8 cellular contexts compared by ENCODE assay signal in genomic region chr1:155273134-155273982, GRCh38. TPM values are rescaled to one million over a fixed set of nuclear protein-coding genes. Genes with fewer than 3 reads are reported as not detected.
DNase-seq lines count a peak whose midpoint lies in the region; ATAC-seq and TF ChIP-seq lines count a peak whose summit lies in the region.

CLK2 (minus strand) TSS chr1:155273504; CDS start chr1:155270977, 2,527 bp downstream.

- CTCF ChIA-PET in CD4-positive, alpha-beta memory T cell (lab: Charles Lee; ENCODE audit: partially characterized antibody) = interaction anchor here (0.5 to 5.2 kb wide), 9 partner anchors 10 to 1053 kb away, joined by 3 to 44 read pairs (median 4); partner anchors contain the start of genes RUSC1 and SCAMP3
- CTCF ChIA-PET in activated CD8-positive, alpha-beta T cell treated with anti-CD3 and anti-CD28 coated beads, Interleukin-2, amount 10 ng/mL, durations not matched to agents 7 days and 5 days (lab: Charles Lee) = interaction anchor here (0.9 to 6.1 kb wide), 8 partner anchors 12 to 189 kb away, joined by 3 to 52 read pairs (median 4); partner anchors contain the start of genes ENTREP3, RUSC1 and SCAMP3

- H3K9me3 ChIP-seq in CD4-positive, alpha-beta memory T cell (ENCODE audit: control insufficient read depth in 1 of 2, low read length in 2 of 2) = no peaks in the 10 kb centered on the region
- H3K9me3 ChIP-seq in lower lobe of right lung = no peaks in the 10 kb centered on the region

- ATAC-seq in GM19467 (IDR thresholded peaks at IDR 0.05; ENCODE audit: unreplicated experiment) (peak; percentile 60), lower lobe of right lung (peak; percentile 94 to 95)
- ATAC-seq in activated CD8-positive, alpha-beta T cell treated with anti-CD3 and anti-CD28 coated beads, Interleukin-2, amount 10 ng/mL, durations not matched to agents 7 days and 5 days = peak; percentile 85

- peaks cover 27 to 53% (median 39%) of the 10 kb centered on the region in 4 donors for H3K4me1 Mint-ChIP-seq in CD4-positive, alpha-beta memory T cell
- H3K4me1 Mint-ChIP-seq in activated CD8-positive, alpha-beta T cell treated with anti-CD3 and anti-CD28 coated beads, Interleukin-2, amount 10 ng/mL, durations not matched to agents 7 days and 5 days (ENCODE audit: low read depth) = peaks cover 48% of the 10 kb centered on the region

- H3K27me3 ChIP-seq in CD4-positive, alpha-beta memory T cell (ENCODE audit: insufficient read depth, low read length) = no peaks in the 10 kb centered on the region
- no peaks in the 10 kb centered on the region for H3K27me3 ChIP-seq in lower lobe of right lung (ENCODE audit: low read depth)

- H3K27ac Mint-ChIP-seq in CD4-positive, alpha-beta memory T cell = peak within 1 kb of the TSS; percentile 93 to 99 (median 96)
- peak within 1 kb of the TSS; percentile 96 for H3K27ac Mint-ChIP-seq in activated CD8-positive, alpha-beta T cell treated with anti-CD3 and anti-CD28 coated beads, Interleukin-2, amount 10 ng/mL, durations not matched to agents 7 days and 5 days

- H3K36me3 ChIP-seq in CD4-positive, alpha-beta memory T cell (ENCODE audit: insufficient read depth, low read length) = peaks cover 24% of the 10 kb centered on the region
- peaks cover 36% of the 10 kb centered on the region for H3K36me3 ChIP-seq in lower lobe of right lung

- H3K4me1 ChIP-seq in CD4-positive, alpha-beta memory T cell (ENCODE audit: insufficient read depth, low read length) = peaks cover 40% of the 10 kb centered on the region
- H3K4me1 ChIP-seq in lower lobe of right lung = peaks cover 42% of the 10 kb centered on the region

- peak within 1 kb of the TSS; percentile 62 to 64 for H3K4me3 ChIP-seq in CD4-positive, alpha-beta memory T cell (ENCODE audit: low read length in 2 of 2)
- H3K4me3 ChIP-seq in lower lobe of right lung = peak within 1 kb of the TSS; percentile 83

- intact Hi-C loops in CD4-positive, alpha-beta memory T cell (cut with micrococcal nuclease) = loop anchor here (1.0 to 10.0 kb wide), 6 partner anchors 11 to 291 kb away; partner anchors contain the start of genes ASH1L, ENTREP3, FDPS and SCAMP3
- intact Hi-C loops in lower lobe of right lung (cut with DNase I) = no loop called here

- POLR2A ChIA-PET in CD4-positive, alpha-beta memory T cell (lab: Charles Lee; ENCODE audit: partially characterized antibody) = interaction anchor here (0.7 to 5.8 kb wide), 18 partner anchors 10 to 586 kb away, joined by 3 to 53 read pairs (median 4); partner anchors contain the start of genes ENTREP3, FDPS, SCAMP3 and SYT11
- POLR2A ChIA-PET in activated CD8-positive, alpha-beta T cell treated with anti-CD3 and anti-CD28 coated beads, Interleukin-2, amount 10 ng/mL, durations not matched to agents 7 days and 5 days (lab: Charles Lee) = interaction anchor here (0.5 to 3.1 kb wide), 15 partner anchors 9 to 301 kb away, joined by 3 to 21 read pairs (median 4); partner anchors contain the start of genes ENTREP3, FDPS, RUSC1 and SCAMP3

- H3K27me3 Mint-ChIP-seq in CD4-positive, alpha-beta memory T cell = no peaks in the 10 kb centered on the region
- no peaks in the 10 kb centered on the region for H3K27me3 Mint-ChIP-seq in activated CD8-positive, alpha-beta T cell treated with anti-CD3 and anti-CD28 coated beads, Interleukin-2, amount 10 ng/mL, durations not matched to agents 7 days and 5 days (ENCODE audit: low read depth)

- TF ChIP-seq CTCF in lower lobe of right lung (IDR thresholded peaks at IDR 0.05) = no peak

- H3K4me3 Mint-ChIP-seq in CD4-positive, alpha-beta memory T cell = peak within 1 kb of the TSS; percentile 91 to 100 (median 98)
- H3K4me3 Mint-ChIP-seq in activated CD8-positive, alpha-beta T cell treated with anti-CD3 and anti-CD28 coated beads, Interleukin-2, amount 10 ng/mL, durations not matched to agents 7 days and 5 days = peak within 1 kb of the TSS; percentile 91

- peak; percentile 90 to 95 (median 93) for DNase-seq in CD4-positive, alpha-beta memory T cell
- DNase-seq in HS-5 (ENCODE audit: low read depth) (peak; percentile 50), NK-92 (lab: John Stamatoyannopoulos, UW; ENCODE audit: unreplicated experiment) (peak; percentile 30), ecto neural progenitor cell (ENCODE audit: low spot score) (peak; percentile 98), lower lobe of right lung (peak; percentile 98)
- peak; percentile 97 for DNase-seq in activated CD8-positive, alpha-beta T cell treated with anti-CD3 and anti-CD28 coated beads, Interleukin-2, amount 10 ng/mL, durations not matched to agents 7 days and 5 days
- peak; percentile 91 to 98 (median 94) for DNase-seq in stimulated activated CD4-positive, alpha-beta T cell treated with anti-CD3 and anti-CD28 coated beads, TNF-alpha, amount 100 ng/mL, for 24 hours (ENCODE audit: low read depth in 3 of 3)

- H3K27ac ChIP-seq in CD4-positive, alpha-beta memory T cell (ENCODE audit: low read depth, low read length) = peak within 1 kb of the TSS; percentile 53
- H3K27ac ChIP-seq in lower lobe of right lung = peak within 1 kb of the TSS; percentile 92

- peaks cover 0 to 2% (median 0%) of the 10 kb centered on the region in 8 donors for H3K9me3 Mint-ChIP-seq in CD4-positive, alpha-beta memory T cell
- H3K9me3 Mint-ChIP-seq in activated CD8-positive, alpha-beta T cell treated with anti-CD3 and anti-CD28 coated beads, Interleukin-2, amount 10 ng/mL, durations not matched to agents 7 days and 5 days (ENCODE audit: insufficient read depth) = no peaks in the 10 kb centered on the region

- peaks cover 16 to 40% of the 10 kb centered on the region in 2 donors for H3K36me3 Mint-ChIP-seq in CD4-positive, alpha-beta memory T cell
- H3K36me3 Mint-ChIP-seq in activated CD8-positive, alpha-beta T cell treated with anti-CD3 and anti-CD28 coated beads, Interleukin-2, amount 10 ng/mL, durations not matched to agents 7 days and 5 days (ENCODE audit: low read depth) = peaks cover 38% of the 10 kb centered on the region

RNA-seq across cellular contexts. Expression of gene CLK2, which starts in this region (rescaled TPM):
- total RNA-seq in CD4-positive, alpha-beta memory T cell = 100 to 1,000 TPM; 123 to 126 TPM
- polyA plus RNA-seq in CD4-positive, alpha-beta memory T cell = 10 to 100 TPM; 11.4 to 21.5 TPM
- total RNA-seq in activated CD8-positive, alpha-beta T cell treated with anti-CD3 and anti-CD28 coated beads, Interleukin-2, amount 10 ng/mL, durations not matched to agents 7 days and 5 days = 100 to 1,000 TPM; 101 to 104 TPM
- 51.1 TPM for total RNA-seq in lower lobe of right lung

Comparison
In these comparisons a context has a peak if more than half of its experiments do, and no peak if none do; other contexts are left out.
1. Peak in every context shown above with its lines: DNase-seq, ATAC-seq, H3K4me3 ChIP-seq and H3K27ac ChIP-seq.
2. DNase-seq: peak in every context shown above with its lines; median percentile 98 in ecto neural progenitor cell; 98 in lower lobe of right lung; 97 in activated CD8-positive, alpha-beta T cell treated with anti-CD3 and anti-CD28 coated beads, Interleukin-2, amount 10 ng/mL, durations not matched to agents 7 days and 5 days; 94 in stimulated activated CD4-positive, alpha-beta T cell treated with anti-CD3 and anti-CD28 coated beads, TNF-alpha, amount 100 ng/mL, for 24 hours; 93 in CD4-positive, alpha-beta memory T cell; 50 in HS-5; 30 in NK-92.